ENCODE assay signal across 1 cellular context in genomic region chr12:57771873-57772428, GRCh38.
TF ChIP-seq lines count a peak whose summit lies in the region.

Gene METTL1, minus strand, starts transcription at chr12:57772105. Its CDS starts 22 bp downstream, at chr12:57772083.

TF ChIP-seq in GM12878, 131 proteins besides CTCF, POLR2A, EP300 and RAD21 (continued from another document):
- TF ChIP-seq KDM1A (IDR thresholded peaks at IDR 0.05; ENCODE audit: borderline replicate concordance) (no peak), BCL11A (IDR thresholded peaks at IDR 0.05; ENCODE audit: low read depth, low read length) (no peak), ZNF274 (IDR thresholded peaks at IDR 0.05; ENCODE audit: insufficient read depth, insufficient read length) (no peak), PML (IDR thresholded peaks at IDR 0.05; ENCODE audit: low read length) (peak; percentile 91; the same call in 1 of the 2 replicates), TCF3 (IDR thresholded peaks at IDR 0.05; ENCODE audit: borderline replicate concordance, insufficient read depth, low read depth, low read length) (peak; percentile 41; the same call in 1 of the 2 replicates), EGR1 (IDR thresholded peaks at IDR 0.05; ENCODE audit: borderline replicate concordance in 1 of 2, low read depth in 2 of 2, low read length in 2 of 2) (peak in 1 of 2 experiments; percentile 68; a peak in 2 of 3 replicates), JUND (IDR thresholded peaks at IDR 0.05; ENCODE audit: low read depth, low read length) (no peak), ATF7 (IDR thresholded peaks at IDR 0.05; ENCODE audit: low read depth) (peak; percentile 99)
TF ChIP-seq in GM12878: peak in this region for 56.
